ENCODE assay signal across 20 cellular contexts in genomic region chr4:76447326-76447954, GRCh38. TPM values are rescaled to one million over a fixed set of nuclear protein-coding genes. Genes with fewer than 3 reads are reported as not detected.
A peak's percentile ranks its signal among the peaks of the same experiment; 100 is the strongest.
DNase-seq lines count a peak whose midpoint lies in the region; ATAC-seq and TF ChIP-seq lines count a peak whose summit lies in the region.
"Had no signal": no experiment of that assay in that cellular context is flagged by ENCODE, and none has a peak within 500 bp of the region (broad histone marks: within the 10 kb centered on the region; RNA-seq: fewer than 3 reads in every experiment).

No MANE protein-coding gene starts in this region.

- no peak for TF ChIP-seq CTCF in mammary epithelial cell (conservative IDR thresholded peaks at IDR 0.05 in 1 of 2, IDR thresholded peaks at IDR 0.05 in 1 of 2; ENCODE audit: extremely low read depth in 1 of 2, insufficient read depth in 1 of 2, low read depth in 1 of 2, low read length in 2 of 2)

- no peak for ATAC-seq in HG03432 (IDR thresholded peaks at IDR 0.05; ENCODE audit: unreplicated experiment)
- ATAC-seq: stimulated activated memory B cell treated with anti-CD40 and anti-IgM and Interleukin-4, amounts not matched to agents 10 μg/mL and 1 μg/mL and 100 μg/mL, for 72 hours had no signal

- no peak overlapping the region for H3K4me2 ChIP-seq in mammary epithelial cell (ENCODE audit: insufficient read depth, low read depth, low read length)
- H3K4me2 ChIP-seq in trophoblast cell (ENCODE audit: low read length), result no peak overlapping the region

- H3K36me3 ChIP-seq in mammary epithelial cell (ENCODE audit: insufficient read depth, low read length) (no peaks in the 10 kb centered on the region), trophoblast cell (ENCODE audit: control insufficient read depth in 1 of 2, insufficient read depth in 2 of 2, low read length in 2 of 2) (no peaks in the 10 kb centered on the region)
- H3K36me3 ChIP-seq: BE2C had no signal

- no peak overlapping the region for H4K12ac ChIP-seq in trophoblast cell (ENCODE audit: low read depth, low read length)

- no peak overlapping the region for H3K4ac ChIP-seq in trophoblast cell (ENCODE audit: low read depth, low read length)

- H3K9me3 ChIP-seq in mammary epithelial cell (replicated peaks; ENCODE audit: insufficient read depth, low read length), result no peaks in the 10 kb centered on the region
- H3K9me3 ChIP-seq in trophoblast cell (ENCODE audit: insufficient read depth, low read depth, low read length), result no peaks in the 10 kb centered on the region
- H3K9me3 ChIP-seq: BE2C had no signal

- H3K4me3 ChIP-seq in mammary epithelial cell (replicated peaks in 1 of 3; ENCODE audit: insufficient read depth in 1 of 3, low read depth in 2 of 3, low read length in 3 of 3) (no peak overlapping the region), trophoblast cell (ENCODE audit: low read depth, low read length) (no peak overlapping the region)

- H2AFZ ChIP-seq in mammary epithelial cell (ENCODE audit: low read depth, low read length) (no peak overlapping the region), trophoblast cell (ENCODE audit: insufficient read depth, low read length, poor library complexity) (no peak overlapping the region)

- H3K27me3 ChIP-seq in mammary epithelial cell (ENCODE audit: insufficient read depth, low read length) (no peaks in the 10 kb centered on the region), trophoblast cell (ENCODE audit: insufficient read depth, low read length) (no peaks in the 10 kb centered on the region)

- no peak overlapping the region for H3K18ac ChIP-seq in trophoblast cell (ENCODE audit: low read length)

- intact Hi-C loops in mammary epithelial cell (cut with micrococcal nuclease), result no loop called here

- dilution Hi-C loops in mammary epithelial cell (cut with HindIII; ENCODE audit: low sequenced_read_pairs), result loop anchor here (5.0 kb wide), 1 partner anchor 70 kb away; no protein-coding TSS in a partner anchor

- TF ChIP-seq EP300 in Ishikawa (IDR thresholded peaks at IDR 0.05; ENCODE audit: borderline replicate concordance), result peak; percentile 87

- peaks cover 8% of the 10 kb centered on the region for H3K4me1 ChIP-seq in mammary epithelial cell (ENCODE audit: insufficient read depth, low read length)
- no peaks in the 10 kb centered on the region for H3K4me1 ChIP-seq in trophoblast cell (ENCODE audit: control insufficient read depth in 1 of 2, insufficient read depth in 2 of 2, low read length in 2 of 2)
- H3K4me1 ChIP-seq: BE2C had no signal

- H3K9ac ChIP-seq in mammary epithelial cell (ENCODE audit: insufficient read depth, low read length) (no peak overlapping the region), trophoblast cell (ENCODE audit: low read length) (no peak overlapping the region)

- H3K79me2 ChIP-seq in mammary epithelial cell (ENCODE audit: insufficient read depth, low read length) (no peaks in the 10 kb centered on the region), trophoblast cell (ENCODE audit: control insufficient read depth, insufficient read depth, low read length, poor library complexity) (no peaks in the 10 kb centered on the region)

- DNase-seq in mammary epithelial cell (peak; percentile 30), glomerular visceral epithelial cell (ENCODE audit: extremely low spot score) (peak; percentile 51), renal cortical epithelial cell (ENCODE audit: low read depth) (peak; percentile 37), trophoblast cell (no peak), NCI-H748 treated with DMSO at 0.1 percent for 48 hours (lab: John Stamatoyannopoulos, UW) (no peak)
- DNase-seq in stimulated activated CD4-positive, alpha-beta T cell treated with anti-CD3 and anti-CD28 coated beads, Interleukin-15, amount 100 ng/mL, for 24 hours, result no peak
- DNase-seq: activated CD4-positive, alpha-beta T cell treated with anti-CD3 and anti-CD28 coated beads for 1 hour; activated naive CD4-positive, alpha-beta T cell treated with anti-CD3 and anti-CD28 coated beads, Interleukin-2, amount 50 U/mL, for 16 hours; BE2C; DMS153; erythroblast; H9; NCI-H1105; SIG-M5; T-helper 9 cell had no signal

- H2BK120ac ChIP-seq in trophoblast cell (ENCODE audit: insufficient read depth, low read length, poor library complexity), result no peak overlapping the region

- in situ Hi-C loops in mammary epithelial cell (cut with MboI; ENCODE audit: low sequenced_read_pairs in 2 of 2), result no loop called here

- WGBS in mammary epithelial cell (ENCODE audit: low coverage, missing lambda C conversion rate), result 20% methylated on average over 1 of the region's 1 CpG
- WGBS in trophoblast cell (ENCODE audit: extremely low coverage, insufficient coverage, insufficient read length), result no CpG with 5 or more reads among the region's 1 CpG

- no peaks in the 10 kb centered on the region for H4K20me1 ChIP-seq in mammary epithelial cell (ENCODE audit: insufficient read depth, low read length)

- H3K23ac ChIP-seq in trophoblast cell (ENCODE audit: low read length), result no peak overlapping the region

- H3K14ac ChIP-seq in trophoblast cell (ENCODE audit: low read length), result no peak overlapping the region

- no peaks in the 10 kb centered on the region for H3K79me1 ChIP-seq in trophoblast cell (ENCODE audit: low read length)

- CTCF ChIA-PET in mammary epithelial cell (lab: Charles Lee; ENCODE audit: low non-redundant PET), result no interaction called here

- H2BK12ac ChIP-seq in trophoblast cell (ENCODE audit: low read length), result no peak overlapping the region

- no peak overlapping the region for H3K27ac ChIP-seq in mammary epithelial cell (ENCODE audit: insufficient read depth, low read depth, low read length)
- no peak overlapping the region for H3K27ac ChIP-seq in trophoblast cell (ENCODE audit: low read depth, low read length)

- no TSS peak for BruUV-seq in mammary epithelial cell (replicated peaks; lab: Mats Ljungman, UMichigan)

- H4K8ac ChIP-seq in trophoblast cell (ENCODE audit: low read depth, low read length), result no peak overlapping the region

- H2AK5ac ChIP-seq in trophoblast cell (ENCODE audit: low read length), result no peak overlapping the region

- TF ChIP-seq RAD21 in Ishikawa (IDR thresholded peaks at IDR 0.05; ENCODE audit: low read depth), result no peak

- no peak overlapping the region for H2BK5ac ChIP-seq in trophoblast cell (ENCODE audit: low read depth, low read length, poor library complexity)

- no peak overlapping the region for H4K91ac ChIP-seq in trophoblast cell (ENCODE audit: low read depth, low read length)

TF ChIP-seq in Ishikawa, 13 proteins besides CTCF, POLR2A, EP300 and RAD21:
- TF ChIP-seq MAX (IDR thresholded peaks at IDR 0.05) (no peak; the same call in 1 of the 2 replicates), CEBPB (IDR thresholded peaks at IDR 0.05) (no peak), TCF12 (IDR thresholded peaks at IDR 0.05; ENCODE audit: low read depth) (peak; percentile 66; the same call in 1 of the 2 replicates), FOXM1 (IDR thresholded peaks at IDR 0.05; ENCODE audit: borderline replicate concordance, low read depth) (peak; percentile 85), CREB1 (IDR thresholded peaks at IDR 0.05; ENCODE audit: low read depth) (no peak), YY1 (IDR thresholded peaks at IDR 0.05; ENCODE audit: low read depth) (no peak), REST (IDR thresholded peaks at IDR 0.05; ENCODE audit: low read depth) (no peak), EGR1 (IDR thresholded peaks at IDR 0.05) (no peak), TEAD4 (IDR thresholded peaks at IDR 0.05) (peak; percentile 83), NFIC (IDR thresholded peaks at IDR 0.05) (peak; percentile 88), TAF1 (IDR thresholded peaks at IDR 0.05; ENCODE audit: low read depth) (no peak), ZBTB7A (IDR thresholded peaks at IDR 0.05; ENCODE audit: low read depth) (no peak)
- TF ChIP-seq, protein P1, sequence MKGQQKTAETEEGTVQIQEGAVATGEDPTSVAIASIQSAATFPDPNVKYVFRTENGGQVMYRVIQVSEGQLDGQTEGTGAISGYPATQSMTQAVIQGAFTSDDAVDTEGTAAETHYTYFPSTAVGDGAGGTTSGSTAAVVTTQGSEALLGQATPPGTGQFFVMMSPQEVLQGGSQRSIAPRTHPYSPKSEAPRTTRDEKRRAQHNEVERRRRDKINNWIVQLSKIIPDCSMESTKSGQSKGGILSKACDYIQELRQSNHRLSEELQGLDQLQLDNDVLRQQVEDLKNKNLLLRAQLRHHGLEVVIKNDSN (IDR thresholded peaks at IDR 0.05), result no peak

RNA-seq across cellular contexts. Expression of gene SHROOM3, which starts 12.4 kb away (rescaled TPM):
- total RNA-seq in mammary epithelial cell (100 to 1,000 TPM in 1 of 2 donors, 10 to 100 TPM in 1; 32.8 to 136 TPM), renal cortical epithelial cell (64.4 and 66.6 TPM in 2 replicates)
- polyA plus RNA-seq in mammary epithelial cell, result 23.2 TPM
- polyA minus RNA-seq in mammary epithelial cell, result 62.8 TPM
- 27.1 and 28.2 TPM in 2 replicates for polyA plus RNA-seq in trophoblast cell (2013)
- polyA plus RNA-seq: IgD-negative memory B cell had no signal

RNA-seq across cellular contexts. Expression of gene CCDC158, which starts 26.5 kb away (rescaled TPM):
- total RNA-seq in mammary epithelial cell (1 to 10 TPM in 1 of 2 donors, not detected in 1; 3.0 TPM), renal cortical epithelial cell (1.7 and 3.8 TPM in 2 replicates)
- polyA plus RNA-seq in mammary epithelial cell, result 0.02 TPM
- not detected for polyA minus RNA-seq in mammary epithelial cell
- polyA plus RNA-seq in trophoblast cell (2013), result not detected in 2 replicates
- total RNA-seq: H9 had no signal
- polyA plus RNA-seq: IgD-negative memory B cell, neural cell had no signal

Comparison
In these comparisons a context has a peak if more than half of its experiments do, and no peak if none do; other contexts are left out.
1. DNase-seq: peak in mammary epithelial cell (single experiment), glomerular visceral epithelial cell (single experiment) and renal cortical epithelial cell (single experiment); none in trophoblast cell (0 of 2), stimulated activated CD4-positive, alpha-beta T cell treated with anti-CD3 and anti-CD28 coated beads, Interleukin-15, amount 100 ng/mL, for 24 hours (single experiment) and NCI-H748 treated with DMSO at 0.1 percent for 48 hours (single experiment).